15 cellular contexts compared by ENCODE assay signal in genomic region chr19:10122066-10122465, GRCh38. TPM values are rescaled to one million over a fixed set of nuclear protein-coding genes. Genes with fewer than 3 reads are reported as not detected.
DNase-seq lines count a peak whose midpoint lies in the region; ATAC-seq and TF ChIP-seq lines count a peak whose summit lies in the region.
"Had no signal": no experiment of that assay in that cellular context is flagged by ENCODE, and none has a peak within 500 bp of the region (broad histone marks: within the 10 kb centered on the region; RNA-seq: fewer than 3 reads in every experiment).

No MANE protein-coding gene starts in this region.

- H3K36me3 Mint-ChIP-seq in WTC11: peaks cover 16% of the 10 kb centered on the region
- H3K36me3 Mint-ChIP-seq in activated T-cell treated with anti-CD3 and anti-CD28 coated beads, Interleukin-2, amount 50 U/mL, for 4 hours (ENCODE audit: insufficient read depth): peaks cover 12% of the 10 kb centered on the region

- POLR2A ChIA-PET in WTC11 (lab: Charles Lee): interaction anchor here (0.7 kb wide), 1 partner anchor 73 kb away, joined by 5 read pairs; the partner anchor contains the start of gene DNMT1

- H3K9me3 ChIP-seq in esophagus muscularis mucosa (no peaks in the 10 kb centered on the region), prostate gland (no peaks in the 10 kb centered on the region), mammary epithelial cell (replicated peaks; ENCODE audit: insufficient read depth, low read length) (no peaks in the 10 kb centered on the region)
- H3K9me3 ChIP-seq: BE2C had no signal

- H3K9ac ChIP-seq in mammary epithelial cell (ENCODE audit: insufficient read depth, low read length): no peak overlapping the region

- intact Hi-C loops in esophagus muscularis mucosa (cut with DNase I) (no loop called here), prostate gland (cut with DNase I) (no loop called here), mammary epithelial cell (cut with micrococcal nuclease) (no loop called here)

- no peak overlapping the region for H3K4me3 Mint-ChIP-seq in WTC11
- no peak overlapping the region for H3K4me3 Mint-ChIP-seq in activated T-cell treated with anti-CD3 and anti-CD28 coated beads, Interleukin-2, amount 50 U/mL, for 4 hours
- H3K4me3 Mint-ChIP-seq: activated CD4-positive, alpha-beta T cell treated with anti-CD3 and anti-CD28 coated beads, Interleukin-2, amount 10 ng/mL, durations not matched to agents 7 days and 5 days had no signal

- H3K4me3 ChIP-seq in LNCaP clone FGC (ENCODE audit: low read depth, low read length) (no peak overlapping the region), esophagus muscularis mucosa (no peak overlapping the region), prostate gland (no peak overlapping the region), mammary epithelial cell (replicated peaks in 1 of 3; ENCODE audit: insufficient read depth in 1 of 3, low read depth in 2 of 3, low read length in 3 of 3) (no peak overlapping the region)

- no peaks in the 10 kb centered on the region for H3K27me3 ChIP-seq in esophagus muscularis mucosa
- no peaks in the 10 kb centered on the region for H3K27me3 ChIP-seq in prostate gland (replicated peaks; ENCODE audit: insufficient read depth)
- no peaks in the 10 kb centered on the region for H3K27me3 ChIP-seq in mammary epithelial cell (ENCODE audit: insufficient read depth, low read length)
- H3K27me3 ChIP-seq: BE2C had no signal

- H3K27ac ChIP-seq in esophagus muscularis mucosa (replicated peaks in 1 of 4) (peak overlapping the region in 3 of 4 donors; percentile 44 to 88 (median 65)), prostate gland (peak overlapping the region; percentile 47 to 55), mammary epithelial cell (ENCODE audit: insufficient read depth, low read depth, low read length) (no peak overlapping the region)

- dilution Hi-C loops in mammary epithelial cell (cut with HindIII; ENCODE audit: low sequenced_read_pairs): no loop called here

- H3K9me3 Mint-ChIP-seq in WTC11: peaks cover 4% of the 10 kb centered on the region
- no peaks in the 10 kb centered on the region for H3K9me3 Mint-ChIP-seq in activated T-cell treated with anti-CD3 and anti-CD28 coated beads, Interleukin-2, amount 50 U/mL, for 4 hours
- H3K9me3 Mint-ChIP-seq: activated CD4-positive, alpha-beta T cell treated with anti-CD3 and anti-CD28 coated beads, Interleukin-2, amount 10 ng/mL, durations not matched to agents 7 days and 5 days had no signal

- H3K4me1 ChIP-seq in esophagus muscularis mucosa (peaks cover 18 to 39% (median 33%) of the 10 kb centered on the region in 4 donors), prostate gland (replicated peaks) (peaks cover 7% of the 10 kb centered on the region), mammary epithelial cell (ENCODE audit: insufficient read depth, low read length) (peaks cover 5% of the 10 kb centered on the region)
- H3K4me1 ChIP-seq: BE2C had no signal

- ATAC-seq in WTC11 (no peak), HG03460 (IDR thresholded peaks at IDR 0.05; ENCODE audit: unreplicated experiment) (no peak)
- ATAC-seq in activated T-cell treated with anti-CD3 and anti-CD28 coated beads, Interleukin-2, amount 50 U/mL, for 4 hours: no peak

- DNase-seq in AG08395 (ENCODE audit: low spot score): peak; percentile 70
- peak; percentile 92 for DNase-seq in LNCaP clone FGC (ENCODE audit: low read depth)
- DNase-seq in esophagus muscularis mucosa (ENCODE audit: extremely low spot score): no peak
- no peak for DNase-seq in prostate gland (ENCODE audit: low spot score)
- no peak for DNase-seq in WTC11 (ENCODE audit: low spot score)
- DNase-seq in mammary epithelial cell: no peak
- no peak for DNase-seq in activated T-cell treated with anti-CD3 and anti-CD28 coated beads, Interleukin-2, amount 50 U/mL, for 4 hours
- DNase-seq: activated CD4-positive, alpha-beta T cell treated with anti-CD3 and anti-CD28 coated beads, Interleukin-2, amount 10 ng/mL, durations not matched to agents 7 days and 5 days; BE2C; GOT3; KBM-7; mesendoderm; NCI-H1694 treated with DMSO at 0.1 percent for 48 hours; occipital lobe had no signal

- H4K20me1 ChIP-seq in mammary epithelial cell (ENCODE audit: insufficient read depth, low read length): no peaks in the 10 kb centered on the region

- CTCF ChIA-PET in WTC11 (lab: Charles Lee): interaction anchor here (0.6 to 2.0 kb wide), 5 partner anchors 9 to 212 kb away, joined by 3 to 6 read pairs (median 4); partner anchors contain the start of gene ICAM1
- CTCF ChIA-PET in mammary epithelial cell (lab: Charles Lee; ENCODE audit: low non-redundant PET): no interaction called here

- peaks cover 4% of the 10 kb centered on the region; the same call in 1 of the 2 replicates for H3K4me1 Mint-ChIP-seq in WTC11
- peaks cover 20% of the 10 kb centered on the region for H3K4me1 Mint-ChIP-seq in activated T-cell treated with anti-CD3 and anti-CD28 coated beads, Interleukin-2, amount 50 U/mL, for 4 hours (ENCODE audit: low read depth)

- no peak overlapping the region for H3K27ac Mint-ChIP-seq in WTC11
- H3K27ac Mint-ChIP-seq: activated CD4-positive, alpha-beta T cell treated with anti-CD3 and anti-CD28 coated beads, Interleukin-2, amount 10 ng/mL, durations not matched to agents 7 days and 5 days had no signal

- H3K79me2 ChIP-seq in mammary epithelial cell (ENCODE audit: insufficient read depth, low read length): peaks cover 24% of the 10 kb centered on the region

- in situ Hi-C loops in mammary epithelial cell (cut with MboI; ENCODE audit: low sequenced_read_pairs in 2 of 2): loop anchor here in 1 of 2 donors (10.0 kb wide), 1 partner anchor 123 kb away; no protein-coding TSS in a partner anchor

- WGBS in esophagus muscularis mucosa: 59% methylated on average over 6 of the region's 6 CpGs
- WGBS in prostate gland: 25% methylated on average over 6 of the region's 6 CpGs
- WGBS in mammary epithelial cell (ENCODE audit: low coverage, missing lambda C conversion rate): 71% methylated on average over 6 of the region's 6 CpGs

- no peak for TF ChIP-seq EP300 in esophagus muscularis mucosa (IDR thresholded peaks at IDR 0.05)

- no peaks in the 10 kb centered on the region for H3K27me3 Mint-ChIP-seq in WTC11 (ENCODE audit: low read depth)
- H3K27me3 Mint-ChIP-seq in activated T-cell treated with anti-CD3 and anti-CD28 coated beads, Interleukin-2, amount 50 U/mL, for 4 hours (ENCODE audit: low read depth): no peaks in the 10 kb centered on the region
- H3K27me3 Mint-ChIP-seq: activated CD4-positive, alpha-beta T cell treated with anti-CD3 and anti-CD28 coated beads, Interleukin-2, amount 10 ng/mL, durations not matched to agents 7 days and 5 days had no signal

- no TSS peak for BruUV-seq in mammary epithelial cell (replicated peaks; lab: Mats Ljungman, UMichigan)

- peaks cover 10 to 20% (median 17%) of the 10 kb centered on the region in 4 donors for H3K36me3 ChIP-seq in esophagus muscularis mucosa
- peaks cover 0 to 7% of the 10 kb centered on the region in 2 donors for H3K36me3 ChIP-seq in prostate gland
- peaks cover under 1% of the 10 kb centered on the region for H3K36me3 ChIP-seq in mammary epithelial cell (ENCODE audit: insufficient read depth, low read length)

- TF ChIP-seq POLR2A in esophagus muscularis mucosa (IDR thresholded peaks at IDR 0.05; ENCODE audit: low read depth) (no peak), prostate gland (IDR thresholded peaks at IDR 0.05) (no peak)

- TF ChIP-seq CTCF in LNCaP clone FGC (IDR thresholded peaks at IDR 0.05; ENCODE audit: control insufficient read depth, extremely low read depth, insufficient read depth) (no peak), esophagus muscularis mucosa (IDR thresholded peaks at IDR 0.05) (no peak), prostate gland (IDR thresholded peaks at IDR 0.05) (no peak), WTC11 (IDR thresholded peaks at IDR 0.05) (no peak), mammary epithelial cell (conservative IDR thresholded peaks at IDR 0.05 in 1 of 2, IDR thresholded peaks at IDR 0.05 in 1 of 2; ENCODE audit: extremely low read depth in 1 of 2, insufficient read depth in 1 of 2, low read depth in 1 of 2, low read length in 2 of 2) (no peak)

- H3K4me2 ChIP-seq in mammary epithelial cell (ENCODE audit: insufficient read depth, low read depth, low read length): no peak overlapping the region

- no peak overlapping the region for H2AFZ ChIP-seq in mammary epithelial cell (ENCODE audit: low read depth, low read length)

RNA-seq across cellular contexts. Expression of gene EIF3G, which starts 2.4 kb away (rescaled TPM):
- total RNA-seq in esophagus muscularis mucosa (100 to 1,000 TPM; 220 to 344 (median 305) TPM), prostate gland (100 to 1,000 TPM; 264 to 300 TPM), WTC11 (2021) (318 to 333 TPM (median 323 TPM) in 3 replicates), mammary epithelial cell (100 to 1,000 TPM; 178 to 223 TPM)
- polyA plus RNA-seq in mammary epithelial cell: 178 TPM
- polyA minus RNA-seq in mammary epithelial cell: 105 TPM
- 100 to 1,000 TPM; 503 to 538 (median 523) TPM for total RNA-seq in activated T-cell treated with anti-CD3 and anti-CD28 coated beads, Interleukin-2, amount 50 U/mL, for 4 hours

RNA-seq across cellular contexts. Expression of gene P2RY11, which starts 10.6 kb away (rescaled TPM):
- total RNA-seq in esophagus muscularis mucosa (10 to 100 TPM in 1 of 4 donors, 1 to 10 TPM in 3; 4.9 to 11.3 (median 8.5) TPM), prostate gland (10 to 100 TPM in 1 of 2 donors, 1 to 10 TPM in 1; 9.2 to 20.8 TPM), WTC11 (2021) (21.0 to 21.5 TPM (median 21.2 TPM) in 3 replicates), mammary epithelial cell (10 to 100 TPM in 1 of 2 donors, 1 to 10 TPM in 1; 2.5 to 22.2 TPM)
- 5.0 TPM for polyA plus RNA-seq in mammary epithelial cell
- not detected for polyA minus RNA-seq in mammary epithelial cell
- total RNA-seq in activated T-cell treated with anti-CD3 and anti-CD28 coated beads, Interleukin-2, amount 50 U/mL, for 4 hours: 10 to 100 TPM; 74.8 to 87.5 (median 82.6) TPM

RNA-seq across cellular contexts. Expression of gene PPAN, which starts 15.9 kb away (rescaled TPM):
- 10 to 100 TPM; 22.7 to 39.3 (median 29.1) TPM for total RNA-seq in esophagus muscularis mucosa
- 10 to 100 TPM; 27.6 to 47.2 TPM for total RNA-seq in prostate gland
- 74.1 to 83.7 TPM (median 80.8 TPM) in 3 replicates for total RNA-seq in WTC11 (2021)
- total RNA-seq in mammary epithelial cell: 10 to 100 TPM; 26.8 to 72.6 TPM
- 40.6 TPM for polyA plus RNA-seq in mammary epithelial cell
- 97.0 TPM for polyA minus RNA-seq in mammary epithelial cell
- 100 to 1,000 TPM; 479 to 497 (median 489) TPM for total RNA-seq in activated T-cell treated with anti-CD3 and anti-CD28 coated beads, Interleukin-2, amount 50 U/mL, for 4 hours

RNA-seq across cellular contexts. Expression of gene ANGPTL6, which starts 19.6 kb away (rescaled TPM):
- total RNA-seq in esophagus muscularis mucosa: not detected
- 1 to 10 TPM in 1 of 2 donors, not detected in 1; 2.4 TPM for total RNA-seq in prostate gland
- total RNA-seq in WTC11 (2021): 0.21 to 0.30 TPM (median 0.28 TPM) in 3 replicates
- total RNA-seq in mammary epithelial cell: not detected
- polyA plus RNA-seq in mammary epithelial cell: 0.26 TPM
- not detected for polyA minus RNA-seq in mammary epithelial cell
- 10 to 100 TPM in 1 of 3 donors, 1 to 10 TPM in 2; 9.2 to 11.0 (median 9.2) TPM for total RNA-seq in activated T-cell treated with anti-CD3 and anti-CD28 coated beads, Interleukin-2, amount 50 U/mL, for 4 hours

RNA-seq across cellular contexts. Expression of gene SHFL, which starts 35.9 kb away (rescaled TPM):
- total RNA-seq in esophagus muscularis mucosa (10 to 100 TPM; 17.4 to 34.9 (median 26.1) TPM), prostate gland (10 to 100 TPM; 23.5 to 36.0 TPM), WTC11 (2021) (22.5 to 28.4 TPM (median 23.0 TPM) in 3 replicates), mammary epithelial cell (10 to 100 TPM; 14.3 to 22.4 TPM)
- polyA plus RNA-seq in mammary epithelial cell: 17.5 TPM
- polyA minus RNA-seq in mammary epithelial cell: 9.3 TPM
- 10 to 100 TPM; 20.1 to 26.8 (median 26.2) TPM for total RNA-seq in activated T-cell treated with anti-CD3 and anti-CD28 coated beads, Interleukin-2, amount 50 U/mL, for 4 hours

Comparison
In these comparisons a context has a peak if more than half of its experiments do, and no peak if none do; other contexts are left out.
1. DNase-seq: peak in AG08395 (single experiment) and LNCaP clone FGC (single experiment); none in esophagus muscularis mucosa (single experiment), prostate gland (single experiment), WTC11 (single experiment), mammary epithelial cell (single experiment) and activated T-cell treated with anti-CD3 and anti-CD28 coated beads, Interleukin-2, amount 50 U/mL, for 4 hours (single experiment).